ENCODE assay signal across 16 cellular contexts in genomic region chr9:137270929-137271695, GRCh38. TPM values are rescaled to one million over a fixed set of nuclear protein-coding genes. Genes with fewer than 3 reads are reported as not detected.
DNase-seq lines count a peak whose midpoint lies in the region; ATAC-seq and TF ChIP-seq lines count a peak whose summit lies in the region.
"Had no signal": no experiment of that assay in that cellular context is flagged by ENCODE, and none has a peak within 500 bp of the region (broad histone marks: within the 10 kb centered on the region; RNA-seq: fewer than 3 reads in every experiment).

No MANE protein-coding gene starts in this region.

- no peak overlapping the region for H3K4me3 Mint-ChIP-seq in T-helper 2 cell treated with Interferon-gamma antibody and Interleukin-4, amounts not matched to agents 5 μg/mL and 100 μg/mL, for 36 hours

- TF ChIP-seq CTCF in breast epithelium (IDR thresholded peaks at IDR 0.05) (no peak), mammary epithelial cell (conservative IDR thresholded peaks at IDR 0.05 in 1 of 2, IDR thresholded peaks at IDR 0.05 in 1 of 2; ENCODE audit: extremely low read depth in 1 of 2, insufficient read depth in 1 of 2, low read depth in 1 of 2, low read length in 2 of 2) (no peak), suprapubic skin (IDR thresholded peaks at IDR 0.05) (no peak), transverse colon (IDR thresholded peaks at IDR 0.05) (no peak)

- no peaks in the 10 kb centered on the region for H4K20me1 ChIP-seq in mammary epithelial cell (ENCODE audit: insufficient read depth, low read length)

- peaks cover 0 to 3% of the 10 kb centered on the region in 2 donors for H3K4me1 ChIP-seq in breast epithelium
- H3K4me1 ChIP-seq in mammary epithelial cell (ENCODE audit: insufficient read depth, low read length) = peaks cover 18% of the 10 kb centered on the region
- H3K4me1 ChIP-seq in suprapubic skin = peaks cover 66% of the 10 kb centered on the region
- H3K4me1 ChIP-seq in transverse colon = peaks cover 15 to 44% (median 27%) of the 10 kb centered on the region in 4 donors

- no peak for TF ChIP-seq POLR2A in breast epithelium (IDR thresholded peaks at IDR 0.05)
- no peak for TF ChIP-seq POLR2A in suprapubic skin (IDR thresholded peaks at IDR 0.05)
- TF ChIP-seq POLR2A in transverse colon (IDR thresholded peaks at IDR 0.05) = no peak

- H3K9me3 Mint-ChIP-seq in T-helper 2 cell treated with Interferon-gamma antibody and Interleukin-4, amounts not matched to agents 5 μg/mL and 100 μg/mL, for 36 hours = no peaks in the 10 kb centered on the region

- TF ChIP-seq EP300 in suprapubic skin (IDR thresholded peaks at IDR 0.05) = no peak
- no peak for TF ChIP-seq EP300 in transverse colon (IDR thresholded peaks at IDR 0.05; ENCODE audit: low read depth)

- ATAC-seq in HG02884 (IDR thresholded peaks at IDR 0.05; ENCODE audit: unreplicated experiment) (no peak), HG03460 (IDR thresholded peaks at IDR 0.05; ENCODE audit: unreplicated experiment) (no peak)

- no TSS peak for BruUV-seq in mammary epithelial cell (replicated peaks; lab: Mats Ljungman, UMichigan)

- H3K36me3 Mint-ChIP-seq in T-helper 2 cell treated with Interferon-gamma antibody and Interleukin-4, amounts not matched to agents 5 μg/mL and 100 μg/mL, for 36 hours (ENCODE audit: low read depth) = peaks cover 17% of the 10 kb centered on the region

- dilution Hi-C loops in mammary epithelial cell (cut with HindIII; ENCODE audit: low sequenced_read_pairs) = no loop called here

- H2AFZ ChIP-seq in mammary epithelial cell (ENCODE audit: low read depth, low read length) = no peak overlapping the region
- H2AFZ ChIP-seq: hepatocyte had no signal

- H3K4me3 ChIP-seq in breast epithelium (no peak overlapping the region), mammary epithelial cell (replicated peaks in 1 of 3; ENCODE audit: insufficient read depth in 1 of 3, low read depth in 2 of 3, low read length in 3 of 3) (no peak overlapping the region), suprapubic skin (no peak overlapping the region), transverse colon (no peak overlapping the region)
- H3K4me3 ChIP-seq: hepatocyte had no signal

- H3K4me1 Mint-ChIP-seq in T-helper 2 cell treated with Interferon-gamma antibody and Interleukin-4, amounts not matched to agents 5 μg/mL and 100 μg/mL, for 36 hours (ENCODE audit: low read depth) = peaks cover 11% of the 10 kb centered on the region

- WGBS in mammary epithelial cell (ENCODE audit: low coverage, missing lambda C conversion rate) = 58% methylated on average over 23 of the region's 32 CpGs
- WGBS in suprapubic skin = 68% methylated on average over 20 of the region's 32 CpGs
- 83 to 85% methylated on average over 4 to 32 of the region's 32 CpGs for WGBS in transverse colon (ENCODE audit: low coverage in 1 of 2), 2 donors

- DNase-seq in breast epithelium (ENCODE audit: low spot score in 2 of 2) (peak in 1 of 2 donors; percentile 71), mammary epithelial cell (no peak), foreskin melanocyte (peak; percentile 76), suprapubic skin (ENCODE audit: low spot score in 2 of 2) (no peak), transverse colon (no peak)
- DNase-seq in T-helper 2 cell treated with Interferon-gamma antibody and Interleukin-4, amounts not matched to agents 5 μg/mL and 100 μg/mL, for 36 hours (ENCODE audit: low spot score) = no peak
- DNase-seq: DMS79 treated with DMSO at 0.1 percent for 48 hours, HCEC 1CT, NCI-H1092, NCI-H2227 treated with DMSO at 0.1 percent for 48 hours had no signal

- no peaks in the 10 kb centered on the region for H3K79me2 ChIP-seq in mammary epithelial cell (ENCODE audit: insufficient read depth, low read length)
- H3K79me2 ChIP-seq: hepatocyte had no signal

- H3K27me3 Mint-ChIP-seq in T-helper 2 cell treated with Interferon-gamma antibody and Interleukin-4, amounts not matched to agents 5 μg/mL and 100 μg/mL, for 36 hours (ENCODE audit: low read depth) = no peaks in the 10 kb centered on the region

- intact Hi-C loops in breast epithelium (cut with DNase I; ENCODE audit: low total_unique reads) (no loop called here), mammary epithelial cell (cut with micrococcal nuclease) (no loop called here), transverse colon (cut with DNase I; ENCODE audit: low total_unique reads) (no loop called here)

- in situ Hi-C loops in mammary epithelial cell (cut with MboI; ENCODE audit: low sequenced_read_pairs in 2 of 2) (no loop called here), transverse colon (cut with MboI; ENCODE audit: low pct_ligation_motif_present in 1 of 4, low pct_unique_long_range_greater_than_20kb in 1 of 4, low sequenced_read_pairs in 3 of 4) (no loop called here)

- H3K9me3 ChIP-seq in breast epithelium (no peaks in the 10 kb centered on the region), mammary epithelial cell (replicated peaks; ENCODE audit: insufficient read depth, low read length) (no peaks in the 10 kb centered on the region), suprapubic skin (no peaks in the 10 kb centered on the region), transverse colon (no peaks in the 10 kb centered on the region)
- H3K9me3 ChIP-seq: neutrophil had no signal

- H3K27me3 ChIP-seq in breast epithelium = no peaks in the 10 kb centered on the region
- H3K27me3 ChIP-seq in mammary epithelial cell (ENCODE audit: insufficient read depth, low read length) = no peaks in the 10 kb centered on the region
- H3K27me3 ChIP-seq in suprapubic skin = no peaks in the 10 kb centered on the region
- H3K27me3 ChIP-seq in transverse colon = no peaks in the 10 kb centered on the region
- H3K27me3 ChIP-seq: hepatocyte, neutrophil had no signal

- peak overlapping the region; percentile 54 to 68 for H3K27ac ChIP-seq in breast epithelium
- no peak overlapping the region for H3K27ac ChIP-seq in mammary epithelial cell (ENCODE audit: insufficient read depth, low read depth, low read length)
- H3K27ac ChIP-seq in suprapubic skin = peak overlapping the region; percentile 15
- H3K27ac ChIP-seq in transverse colon = no peak overlapping the region
- H3K27ac ChIP-seq: hepatocyte, neutrophil had no signal

- H3K27ac Mint-ChIP-seq in T-helper 2 cell treated with Interferon-gamma antibody and Interleukin-4, amounts not matched to agents 5 μg/mL and 100 μg/mL, for 36 hours = peak overlapping the region; percentile 55

- H3K4me2 ChIP-seq in mammary epithelial cell (ENCODE audit: insufficient read depth, low read depth, low read length) = no peak overlapping the region
- H3K4me2 ChIP-seq: hepatocyte had no signal

- H3K36me3 ChIP-seq in breast epithelium = peaks cover 5% of the 10 kb centered on the region
- peaks cover 10% of the 10 kb centered on the region for H3K36me3 ChIP-seq in mammary epithelial cell (ENCODE audit: insufficient read depth, low read length)
- H3K36me3 ChIP-seq in suprapubic skin = peaks cover 43% of the 10 kb centered on the region
- peaks cover 0 to 23% (median 10%) of the 10 kb centered on the region in 4 donors for H3K36me3 ChIP-seq in transverse colon

- CTCF ChIA-PET in mammary epithelial cell (lab: Charles Lee; ENCODE audit: low non-redundant PET) = no interaction called here

- H3K9ac ChIP-seq in mammary epithelial cell (ENCODE audit: insufficient read depth, low read length) = no peak overlapping the region

RNA-seq across cellular contexts. Expression of gene TOR4A, which starts 6.4 kb away (rescaled TPM):
- 1 to 10 TPM; 2.9 to 5.4 (median 3.7) TPM for total RNA-seq in breast epithelium
- 1 to 10 TPM in 1 of 2 donors, under 1 TPM in 1; 0.73 to 1.5 TPM for total RNA-seq in mammary epithelial cell
- 0.11 TPM for polyA plus RNA-seq in mammary epithelial cell
- polyA minus RNA-seq in mammary epithelial cell = not detected
- total RNA-seq in suprapubic skin = 1 to 10 TPM; 3.5 to 9.2 (median 4.4) TPM
- total RNA-seq in transverse colon = 100 to 1,000 TPM in 1 of 4 donors, 10 to 100 TPM in 3; 49.2 to 121 (median 71.7) TPM

RNA-seq across cellular contexts. Expression of gene NELFB, which starts 16.0 kb away (rescaled TPM):
- total RNA-seq in breast epithelium (10 to 100 TPM; 32.6 to 39.2 (median 38.7) TPM), mammary epithelial cell (10 to 100 TPM; 39.5 to 54.9 TPM), suprapubic skin (10 to 100 TPM; 45.0 to 54.2 (median 50.9) TPM), transverse colon (10 to 100 TPM; 28.1 to 90.5 (median 53.9) TPM)
- polyA plus RNA-seq in mammary epithelial cell = 44.4 TPM
- polyA minus RNA-seq in mammary epithelial cell = 37.9 TPM

RNA-seq across cellular contexts. Expression of gene STPG3, which starts 20.0 kb away (rescaled TPM):
- total RNA-seq in breast epithelium (not detected), mammary epithelial cell (not detected), suprapubic skin (1 to 10 TPM in 1 of 4 donors, not detected in 3; 1.2 TPM), transverse colon (not detected)
- not detected for polyA plus RNA-seq in mammary epithelial cell
- not detected for polyA minus RNA-seq in mammary epithelial cell
- total RNA-seq: bronchial epithelial cell, hepatocyte, liver had no signal
- polyA plus RNA-seq: liver had no signal

RNA-seq across cellular contexts. Expression of gene TUBB4B, which starts 30.0 kb away (rescaled TPM):
- total RNA-seq in breast epithelium (100 to 1,000 TPM; 112 to 188 (median 183) TPM), mammary epithelial cell (100 to 1,000 TPM; 177 to 464 TPM), suprapubic skin (100 to 1,000 TPM; 225 to 708 (median 639) TPM), transverse colon (100 to 1,000 TPM; 223 to 390 (median 348) TPM)
- 853 TPM for polyA plus RNA-seq in mammary epithelial cell
- 613 TPM for polyA minus RNA-seq in mammary epithelial cell

RNA-seq across cellular contexts. Expression of gene NRARP, which starts 31.0 kb away (rescaled TPM):
- total RNA-seq in breast epithelium (1 to 10 TPM; 2.1 to 6.9 (median 3.5) TPM), mammary epithelial cell (1 to 10 TPM in 1 of 2 donors, under 1 TPM in 1; 0.50 to 1.2 TPM), suprapubic skin (10 to 100 TPM; 25.3 to 69.0 (median 65.5) TPM), transverse colon (100 to 1,000 TPM in 3 of 4 donors, 10 to 100 TPM in 1; 92.0 to 343 (median 134) TPM)
- 0.37 TPM for polyA plus RNA-seq in mammary epithelial cell
- polyA minus RNA-seq in mammary epithelial cell = not detected

Comparison
In these comparisons a context has a peak if more than half of its experiments do, and no peak if none do; other contexts are left out.
1. H3K27ac ChIP-seq: peak in breast epithelium (2 of 2) and suprapubic skin (single experiment); none in mammary epithelial cell (single experiment) and transverse colon (0 of 4).
2. RNA of gene TOR4A, which starts 6.4 kb away (total RNA-seq): 49.2 to 121 TPM in transverse colon; 3.5 to 9.2 TPM in suprapubic skin, 2.9 to 5.4 TPM in breast epithelium and 0.73 to 1.5 TPM in mammary epithelial cell; every median in the first group is over 4 times any median in the second.